Comparison of ENCODE assay signal across 11 cellular contexts in genomic region chr17:68580236-68580903, GRCh38. TPM values are rescaled to one million over a fixed set of nuclear protein-coding genes. Genes with fewer than 3 reads are reported as not detected.
DNase-seq lines count a peak whose midpoint lies in the region; ATAC-seq and TF ChIP-seq lines count a peak whose summit lies in the region.
"Had no signal": no experiment of that assay in that cellular context is flagged by ENCODE, and none has a peak within 500 bp of the region (broad histone marks: within the 10 kb centered on the region; RNA-seq: fewer than 3 reads in every experiment).

No MANE protein-coding gene starts in this region.

- H3K4me1 ChIP-seq in suprapubic skin = peaks cover 30% of the 10 kb centered on the region

- H3K36me3 ChIP-seq in suprapubic skin = no peaks in the 10 kb centered on the region

- TF ChIP-seq EP300 in suprapubic skin (IDR thresholded peaks at IDR 0.05) = no peak

- TF ChIP-seq POLR2A in suprapubic skin (IDR thresholded peaks at IDR 0.05) = no peak

- TF ChIP-seq CTCF in suprapubic skin (IDR thresholded peaks at IDR 0.05) = no peak
- TF ChIP-seq CTCF in GM20000 (IDR thresholded peaks at IDR 0.05; ENCODE audit: extremely low read depth, missing control alignments) = no peak

- H3K9me3 ChIP-seq in suprapubic skin = no peaks in the 10 kb centered on the region

- 34% methylated on average over 6 of the region's 6 CpGs for WGBS in suprapubic skin

- no peak overlapping the region for H3K4me3 ChIP-seq in suprapubic skin

- DNase-seq in HT1080 (ENCODE audit: low read depth) (peak; percentile 27), amniotic epithelial cell (ENCODE audit: low read depth) (peak; percentile 91), kidney tubule cell (ENCODE audit: low spot score) (peak; percentile 25), suprapubic skin (ENCODE audit: low spot score in 2 of 2) (peak in 1 of 2 donors; percentile 78), GM20000 (ENCODE audit: low spot score) (no peak)
- DNase-seq in stimulated activated CD4-positive, alpha-beta T cell treated with anti-CD3 and anti-CD28 coated beads, Interleukin-4, amount 100 ng/mL, for 1 hour = no peak
- DNase-seq: DMS53, NCI-H345, posterior cingulate gyrus had no signal

- peak overlapping the region; percentile 79 for H3K27ac ChIP-seq in suprapubic skin

- H3K27me3 ChIP-seq in suprapubic skin = no peaks in the 10 kb centered on the region

- ATAC-seq in GM18511 (IDR thresholded peaks at IDR 0.05; ENCODE audit: unreplicated experiment) (no peak), GM19395 (IDR thresholded peaks at IDR 0.05; ENCODE audit: unreplicated experiment) (no peak)

RNA-seq across cellular contexts. Expression of gene FAM20A, which starts 20.8 kb away (rescaled TPM):
- total RNA-seq in HT1080 (2014; rRNA removed; shearing (Covaris generic)) = not detected in 2 replicates
- polyA plus RNA-seq in HT1080 (2015; cell fraction: cytosol; rRNA removed) = not detected in 2 replicates
- not detected in 2 replicates for polyA plus RNA-seq in HT1080 (2015; cell fraction: nucleus; rRNA removed)
- total RNA-seq in suprapubic skin = 1 to 10 TPM in 3 of 4 donors, under 1 TPM in 1; 0.78 to 6.4 (median 4.7) TPM

Comparison
In these comparisons a context has a peak if more than half of its experiments do, and no peak if none do; other contexts are left out.
1. DNase-seq: peak in HT1080 (single experiment), amniotic epithelial cell (single experiment) and kidney tubule cell (single experiment); none in stimulated activated CD4-positive, alpha-beta T cell treated with anti-CD3 and anti-CD28 coated beads, Interleukin-4, amount 100 ng/mL, for 1 hour (single experiment) and GM20000 (single experiment).